Comparison of ENCODE assay signal across 8 cellular contexts in the genomic region with DNA sequence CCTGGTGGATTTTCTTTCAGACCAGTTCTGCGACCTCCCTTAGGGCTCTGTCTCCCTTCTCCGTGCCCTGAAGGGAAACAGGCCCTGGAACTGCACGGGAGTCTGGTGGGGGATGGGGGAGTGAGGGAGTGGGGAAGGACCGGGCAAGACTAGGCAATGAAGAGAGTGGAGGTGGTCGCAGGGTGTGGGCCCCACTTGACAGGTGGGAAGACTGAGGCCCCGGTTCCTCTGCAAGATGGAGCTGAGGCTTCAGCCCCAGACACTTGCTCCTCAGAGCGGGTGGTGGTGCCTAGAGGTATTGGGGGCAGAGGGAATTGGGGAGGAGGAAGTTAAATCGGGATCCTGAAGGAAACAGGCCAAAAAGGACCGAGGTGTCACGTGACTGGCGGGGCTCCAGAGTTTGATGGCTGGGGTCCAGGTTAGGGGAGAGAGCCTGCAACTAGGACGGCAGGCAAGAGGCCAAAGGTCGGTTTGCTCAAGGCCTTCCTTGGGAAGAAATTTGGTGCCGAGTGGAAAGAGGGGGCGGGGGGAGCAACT. TPM values are rescaled to one million over a fixed set of nuclear protein-coding genes. Genes with fewer than 3 reads are reported as not detected.
A peak's percentile ranks its signal among the peaks of the same experiment; 100 is the strongest.
DNase-seq lines count a peak whose midpoint lies in the region; ATAC-seq and TF ChIP-seq lines count a peak whose summit lies in the region.

No MANE protein-coding gene starts in this region.

- WGBS in right lobe of liver (ENCODE audit: insufficient coverage, low coverage, low lambda C conversion rate, missing lambda C conversion rate) = 5% methylated on average over 13 of the region's 15 CpGs

- peak overlapping the region; percentile 65 to 95 (median 77) for H3K4me3 ChIP-seq in right lobe of liver

- ATAC-seq in right lobe of liver (peak; percentile 62 to 68 (median 65)), HG02623 (IDR thresholded peaks at IDR 0.05; ENCODE audit: unreplicated experiment) (no peak)

- no peak for DNase-seq in activated naive CD4-positive, alpha-beta T cell treated with anti-CD3 and anti-CD28 coated beads for 36 hours
- no peak for DNase-seq in activated naive CD4-positive, alpha-beta T cell treated with Interleukin-2 at 50 U/mL for 16 hours
- DNase-seq in cerebellum (ENCODE audit: low spot score) (peak; percentile 59), right lobe of liver (peak; percentile 93 to 99 (median 97)), LoVo (ENCODE audit: low spot score) (no peak), DMS79 (lab: John Stamatoyannopoulos, UW) (no peak)

- H3K4me1 Mint-ChIP-seq in activated naive CD4-positive, alpha-beta T cell treated with anti-CD3 and anti-CD28 coated beads for 36 hours (ENCODE audit: low read depth) = peaks cover 15% of the 10 kb centered on the region

- H3K27ac ChIP-seq in right lobe of liver (peak overlapping the region; percentile 81 to 84 (median 81)), temporal lobe (ENCODE audit: low read depth, low read length) (peak overlapping the region; percentile 91)

- H3K36me3 Mint-ChIP-seq in activated naive CD4-positive, alpha-beta T cell treated with anti-CD3 and anti-CD28 coated beads for 36 hours (ENCODE audit: low read depth) = no peaks in the 10 kb centered on the region

- no peak overlapping the region for H3K27ac Mint-ChIP-seq in activated naive CD4-positive, alpha-beta T cell treated with anti-CD3 and anti-CD28 coated beads for 36 hours

- H3K4me3 Mint-ChIP-seq in activated naive CD4-positive, alpha-beta T cell treated with anti-CD3 and anti-CD28 coated beads for 36 hours = peak overlapping the region; percentile 67

- intact Hi-C loops in activated naive CD4-positive, alpha-beta T cell treated with anti-CD3 and anti-CD28 coated beads for 36 hours (cut with micrococcal nuclease) = no loop called here
- intact Hi-C loops in right lobe of liver (cut with DNase I) = no loop called here

- CTCF ChIA-PET in activated naive CD4-positive, alpha-beta T cell treated with anti-CD3 and anti-CD28 coated beads for 36 hours (lab: Charles Lee) = interaction anchor here (1.6 kb wide), 1 partner anchor 38 kb away, joined by 4 read pairs; no protein-coding TSS in a partner anchor

- TF ChIP-seq POLR2A in right lobe of liver (IDR thresholded peaks at IDR 0.05) = no peak

- no peaks in the 10 kb centered on the region for H3K27me3 Mint-ChIP-seq in activated naive CD4-positive, alpha-beta T cell treated with anti-CD3 and anti-CD28 coated beads for 36 hours (ENCODE audit: low read depth)

- H3K9me3 Mint-ChIP-seq in activated naive CD4-positive, alpha-beta T cell treated with anti-CD3 and anti-CD28 coated beads for 36 hours = no peaks in the 10 kb centered on the region

- peaks cover 0 to 9% (median 2%) of the 10 kb centered on the region in 4 donors for H3K36me3 ChIP-seq in right lobe of liver

- TF ChIP-seq CTCF in right lobe of liver (IDR thresholded peaks at IDR 0.05) = no peak

- H3K4me1 ChIP-seq in right lobe of liver = peaks cover 0 to 18% (median 4%) of the 10 kb centered on the region in 4 donors

- no peaks in the 10 kb centered on the region for H3K27me3 ChIP-seq in right lobe of liver

- no peaks in the 10 kb centered on the region for H3K9me3 ChIP-seq in right lobe of liver

RNA-seq across cellular contexts. Expression of a gene that starts 0.6 kb away (rescaled TPM):
- total RNA-seq in activated naive CD4-positive, alpha-beta T cell treated with anti-CD3 and anti-CD28 coated beads for 36 hours = 10 to 100 TPM; 18.9 to 19.5 TPM
- total RNA-seq in cerebellum (12.2 TPM), right lobe of liver (10 to 100 TPM; 10.8 to 33.4 (median 24.5) TPM), temporal lobe (39.8 TPM)

RNA-seq across cellular contexts. Expression of a gene that starts 20.6 kb away (rescaled TPM):
- total RNA-seq in activated naive CD4-positive, alpha-beta T cell treated with anti-CD3 and anti-CD28 coated beads for 36 hours = 10 to 100 TPM; 26.1 to 28.5 TPM
- total RNA-seq in cerebellum = 62.0 TPM
- 10 to 100 TPM; 12.3 to 27.8 (median 15.7) TPM for total RNA-seq in right lobe of liver
- 51.9 TPM for total RNA-seq in temporal lobe

RNA-seq across cellular contexts. Expression of a gene that starts 21.9 kb away (rescaled TPM):
- 10 to 100 TPM; 62.4 to 67.6 TPM for total RNA-seq in activated naive CD4-positive, alpha-beta T cell treated with anti-CD3 and anti-CD28 coated beads for 36 hours
- total RNA-seq in cerebellum (21.4 TPM), right lobe of liver (10 to 100 TPM; 24.6 to 43.8 (median 28.1) TPM), temporal lobe (42.3 TPM)

RNA-seq across cellular contexts. Expression of a gene that starts 22.5 kb away (rescaled TPM):
- 100 to 1,000 TPM; 141 to 144 TPM for total RNA-seq in activated naive CD4-positive, alpha-beta T cell treated with anti-CD3 and anti-CD28 coated beads for 36 hours
- 68.0 TPM for total RNA-seq in cerebellum
- 10 to 100 TPM; 42.0 to 80.3 (median 57.3) TPM for total RNA-seq in right lobe of liver
- 101 TPM for total RNA-seq in temporal lobe

RNA-seq across cellular contexts. Expression of a gene that starts 38.8 kb away (rescaled TPM):
- total RNA-seq in activated naive CD4-positive, alpha-beta T cell treated with anti-CD3 and anti-CD28 coated beads for 36 hours = 10 to 100 TPM; 16.8 to 19.4 TPM
- total RNA-seq in cerebellum (15.0 TPM), right lobe of liver (1 to 10 TPM; 3.5 to 5.4 (median 5.1) TPM), temporal lobe (13.5 TPM)

Comparison
In these comparisons a context has a peak if more than half of its experiments do, and no peak if none do; other contexts are left out.
1. DNase-seq: peak in cerebellum (single experiment) and right lobe of liver (3 of 3); none in activated naive CD4-positive, alpha-beta T cell treated with anti-CD3 and anti-CD28 coated beads for 36 hours (single experiment), activated naive CD4-positive, alpha-beta T cell treated with Interleukin-2 at 50 U/mL for 16 hours (single experiment), LoVo (single experiment) and DMS79 (single experiment).